Comparison of ENCODE assay signal across 8 cellular contexts in genomic region chr7:134513169-134513752, GRCh38. TPM values are rescaled to one million over a fixed set of nuclear protein-coding genes. Genes with fewer than 3 reads are reported as not detected.
DNase-seq lines count a peak whose midpoint lies in the region; ATAC-seq and TF ChIP-seq lines count a peak whose summit lies in the region.

No MANE protein-coding gene starts in this region.

- H3K4me1 ChIP-seq in ovary (ENCODE audit: insufficient read depth): no peaks in the 10 kb centered on the region

- DNase-seq in D341Med (ENCODE audit: low spot score) (peak; percentile 75), NCI-H2227 (lab: John Stamatoyannopoulos, UW; ENCODE audit: unreplicated experiment) (peak; percentile 61), fibroblast of the aortic adventitia (ENCODE audit: low read depth) (peak; percentile 79), ovary (no peak)
- peak; percentile 18 for DNase-seq in activated CD8-positive, alpha-beta memory T cell treated with anti-CD3 and anti-CD28 coated beads, Interleukin-2, amount 50 U/mL, for 4 hours

- peak; percentile 74 for TF ChIP-seq CTCF in fibroblast of the aortic adventitia (IDR thresholded peaks at IDR 0.05; ENCODE audit: insufficient read depth, low read length)
- peak in 2 of 3 donors; percentile 23 to 31 for TF ChIP-seq CTCF in ovary (IDR thresholded peaks at IDR 0.05)

- ATAC-seq in GM21381 (IDR thresholded peaks at IDR 0.05; ENCODE audit: unreplicated experiment) (peak; percentile 55), HG03460 (IDR thresholded peaks at IDR 0.05; ENCODE audit: unreplicated experiment) (no peak), HG03139 (IDR thresholded peaks at IDR 0.05; ENCODE audit: unreplicated experiment) (no peak)

- intact Hi-C loops in ovary (cut with DNase I): loop anchor here (5.0 to 10.0 kb wide), 4 partner anchors 71 to 92 kb away; no protein-coding TSS in a partner anchor

- H3K4me3 ChIP-seq in fibroblast of the aortic adventitia (ENCODE audit: low read depth, low read length): no peak overlapping the region
- no peak overlapping the region for H3K4me3 ChIP-seq in ovary

- no peak for TF ChIP-seq POLR2A in ovary (IDR thresholded peaks at IDR 0.05)

- 41 to 60% (median 46%) methylated on average over 9 of the region's 9 CpGs for WGBS in ovary, 3 donors

- no peak overlapping the region for H3K27ac ChIP-seq in ovary

- no peaks in the 10 kb centered on the region for H3K36me3 ChIP-seq in ovary

- TF ChIP-seq EP300 in ovary (IDR thresholded peaks at IDR 0.05): no peak

- no peaks in the 10 kb centered on the region for H3K27me3 ChIP-seq in ovary

- no peaks in the 10 kb centered on the region for H3K9me3 ChIP-seq in ovary

RNA-seq across cellular contexts. Expression of gene AKR1B10, which starts 14.1 kb away (rescaled TPM):
- 5.0 and 10.4 TPM in 2 replicates for total RNA-seq in fibroblast of the aortic adventitia (ENCODE audit: low replicate concordance)
- 1 to 10 TPM in 2 of 7 donors, under 1 TPM in 2, not detected in 3; 0.71 to 2.0 (median 1.1) TPM for total RNA-seq in ovary
- polyA plus RNA-seq in ovary: under 1 TPM in 1 of 2 donors, not detected in 1; 0.42 TPM

RNA-seq across cellular contexts. Expression of gene AKR1B15, which starts 35.6 kb away (rescaled TPM):
- not detected in 2 replicates for total RNA-seq in fibroblast of the aortic adventitia (ENCODE audit: low replicate concordance)
- under 1 TPM in 1 of 7 donors, not detected in 6; 0.22 TPM for total RNA-seq in ovary
- not detected for polyA plus RNA-seq in ovary

RNA-seq across cellular contexts. Expression of gene AKR1B1, which starts 54.4 kb away (rescaled TPM):
- total RNA-seq in fibroblast of the aortic adventitia (ENCODE audit: low replicate concordance) (51.6 and 167 TPM in 2 replicates), ovary (10 to 100 TPM; 39.3 to 96.8 (median 80.8) TPM)
- polyA plus RNA-seq in ovary: 100 to 1,000 TPM in 1 of 2 donors, 10 to 100 TPM in 1; 66.5 to 133 TPM

Comparison
In these comparisons a context has a peak if more than half of its experiments do, and no peak if none do; other contexts are left out.
1. DNase-seq: peak in D341Med (single experiment), NCI-H2227 (single experiment), activated CD8-positive, alpha-beta memory T cell treated with anti-CD3 and anti-CD28 coated beads, Interleukin-2, amount 50 U/mL, for 4 hours (single experiment) and fibroblast of the aortic adventitia (single experiment); none in ovary (0 of 5).